Comparison of ENCODE assay signal across 16 cellular contexts in the genomic region with DNA sequence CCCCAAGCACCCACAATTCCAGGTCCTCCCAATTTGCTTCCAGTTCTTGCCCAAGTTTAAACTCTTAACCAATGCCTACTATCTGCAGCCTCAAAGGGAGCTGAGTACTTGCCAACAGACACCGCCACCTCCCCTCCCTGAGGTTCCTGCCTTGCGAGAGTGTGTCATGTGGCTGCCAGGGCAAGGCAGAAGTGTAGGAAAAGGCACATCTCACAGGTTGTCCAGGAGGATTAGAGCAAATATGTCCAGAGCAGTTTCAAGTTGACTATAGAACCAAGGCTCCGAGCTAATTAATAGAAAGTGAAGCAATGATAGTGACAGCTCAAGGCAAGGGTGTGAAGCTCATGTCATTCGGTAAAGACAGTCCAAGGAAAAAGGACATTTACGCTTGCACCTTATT.
DNase-seq lines count a peak whose midpoint lies in the region; TF ChIP-seq lines count a peak whose summit lies in the region.
"Had no signal": no experiment of that assay in that cellular context is flagged by ENCODE, and none has a peak within 500 bp of the region (broad histone marks: within the 10 kb centered on the region; RNA-seq: fewer than 3 reads in every experiment).

No MANE protein-coding gene starts in this region.

- TF ChIP-seq CTCF in cardiac muscle cell (IDR thresholded peaks at IDR 0.05; ENCODE audit: low read depth, low read length) (no peak), neural progenitor cell (IDR thresholded peaks at IDR 0.05) (no peak), prostate gland (IDR thresholded peaks at IDR 0.05) (no peak), glutamatergic neuron (IDR thresholded peaks at IDR 0.05; ENCODE audit: partially characterized antibody, unreplicated experiment) (no peak)

- TF ChIP-seq POLR2A in prostate gland (IDR thresholded peaks at IDR 0.05): no peak

- POLR2A ChIA-PET in activated CD4-positive, alpha-beta T cell treated with anti-CD3 and anti-CD28 coated beads, Interleukin-2, amount 10 ng/mL, durations not matched to agents 7 days and 5 days (lab: Charles Lee): no interaction called here

- H3K9me3 ChIP-seq in cardiac muscle cell (ENCODE audit: low read depth) (no peaks in the 10 kb centered on the region), neural progenitor cell (ENCODE audit: low read depth) (no peaks in the 10 kb centered on the region), prostate gland (no peaks in the 10 kb centered on the region)
- H3K9me3 ChIP-seq: HAP-1 had no signal

- H3K9ac ChIP-seq in neural progenitor cell: no peak overlapping the region

- H3K79me2 ChIP-seq in neural progenitor cell (ENCODE audit: low read depth): no peaks in the 10 kb centered on the region

- H3K4me1 ChIP-seq in cardiac muscle cell (ENCODE audit: low read depth): no peaks in the 10 kb centered on the region
- H3K4me1 ChIP-seq in neural progenitor cell: peaks cover 42% of the 10 kb centered on the region
- H3K4me1 ChIP-seq in prostate gland (replicated peaks): no peaks in the 10 kb centered on the region
- H3K4me1 ChIP-seq: HAP-1 had no signal

- H3K4me1 Mint-ChIP-seq in activated CD4-positive, alpha-beta T cell treated with anti-CD3 and anti-CD28 coated beads, Interleukin-2, amount 10 ng/mL, durations not matched to agents 7 days and 5 days: peaks cover 31% of the 10 kb centered on the region
- peaks cover 12% of the 10 kb centered on the region for H3K4me1 Mint-ChIP-seq in neural progenitor cell
- peaks cover 1% of the 10 kb centered on the region for H3K4me1 Mint-ChIP-seq in glutamatergic neuron (ENCODE audit: low read depth, unreplicated experiment)

- H3K27ac Mint-ChIP-seq in activated CD4-positive, alpha-beta T cell treated with anti-CD3 and anti-CD28 coated beads, Interleukin-2, amount 10 ng/mL, durations not matched to agents 7 days and 5 days: peak overlapping the region; percentile 0
- no peak overlapping the region for H3K27ac Mint-ChIP-seq in neural progenitor cell
- H3K27ac Mint-ChIP-seq in glutamatergic neuron (ENCODE audit: unreplicated experiment): no peak overlapping the region

- WGBS in prostate gland: 66% methylated on average over 5 of the region's 5 CpGs

- H3K27me3 ChIP-seq in cardiac muscle cell: no peaks in the 10 kb centered on the region
- no peaks in the 10 kb centered on the region for H3K27me3 ChIP-seq in neural progenitor cell
- no peaks in the 10 kb centered on the region for H3K27me3 ChIP-seq in prostate gland (replicated peaks; ENCODE audit: insufficient read depth)

- H3K4me3 ChIP-seq in cardiac muscle cell: no peak overlapping the region
- no peak overlapping the region for H3K4me3 ChIP-seq in neural progenitor cell
- H3K4me3 ChIP-seq in prostate gland: no peak overlapping the region
- H3K4me3 ChIP-seq: GM12878, HAP-1 had no signal

- H3F3A ChIP-seq in neural progenitor cell (ENCODE audit: low read depth): peaks cover 28% of the 10 kb centered on the region

- H3K36me3 ChIP-seq in cardiac muscle cell (no peaks in the 10 kb centered on the region), neural progenitor cell (no peaks in the 10 kb centered on the region), prostate gland (no peaks in the 10 kb centered on the region)
- H3K36me3 ChIP-seq: HAP-1 had no signal

- DNase-seq in activated CD4-positive, alpha-beta T cell treated with anti-CD3 and anti-CD28 coated beads, Interleukin-2, amount 10 ng/mL, durations not matched to agents 7 days and 5 days: no peak
- no peak for DNase-seq in activated CD4-positive, alpha-beta T cell treated with anti-CD3 and anti-CD28 coated beads for 1 hour
- peak; percentile 18 for DNase-seq in M059J (ENCODE audit: low read depth)
- peak in 1 of 2 donors; percentile 20 for DNase-seq in cardiac muscle cell (ENCODE audit: low read depth in 1 of 2, low spot score in 1 of 2)
- DNase-seq in neural progenitor cell (ENCODE audit: low spot score): no peak
- DNase-seq in prostate gland (ENCODE audit: low spot score): no peak
- DNase-seq in OCI-M1 (lab: John Stamatoyannopoulos, UW): no peak
- no peak for DNase-seq in glutamatergic neuron
- DNase-seq: C1 segment of cervical spinal cord; NCI-H1092; NCI-H2107; NCI-H226; NCI-H526 treated with DMSO at 0.1 percent for 48 hours; NK-92 treated with Interleukin-12 subunit alpha and Interleukin-12 subunit beta, amount 100 ng/mL, for 24 hours had no signal

- no peak overlapping the region for H3K4me3 Mint-ChIP-seq in activated CD4-positive, alpha-beta T cell treated with anti-CD3 and anti-CD28 coated beads, Interleukin-2, amount 10 ng/mL, durations not matched to agents 7 days and 5 days
- H3K4me3 Mint-ChIP-seq in neural progenitor cell (no peak overlapping the region), glutamatergic neuron (ENCODE audit: unreplicated experiment) (no peak overlapping the region)

- intact Hi-C loops in prostate gland (cut with DNase I): no loop called here

- H3K27me3 Mint-ChIP-seq in activated CD4-positive, alpha-beta T cell treated with anti-CD3 and anti-CD28 coated beads, Interleukin-2, amount 10 ng/mL, durations not matched to agents 7 days and 5 days: no peaks in the 10 kb centered on the region
- peaks cover 2% of the 10 kb centered on the region for H3K27me3 Mint-ChIP-seq in neural progenitor cell (ENCODE audit: insufficient read depth, low read depth)
- no peaks in the 10 kb centered on the region for H3K27me3 Mint-ChIP-seq in glutamatergic neuron (ENCODE audit: unreplicated experiment)

- H2AFZ ChIP-seq in neural progenitor cell (replicated peaks): no peak overlapping the region

- H4K20me1 ChIP-seq in neural progenitor cell (ENCODE audit: low read depth): no peaks in the 10 kb centered on the region

- H3K36me3 Mint-ChIP-seq in activated CD4-positive, alpha-beta T cell treated with anti-CD3 and anti-CD28 coated beads, Interleukin-2, amount 10 ng/mL, durations not matched to agents 7 days and 5 days (ENCODE audit: low read depth): peaks cover 25% of the 10 kb centered on the region
- H3K36me3 Mint-ChIP-seq in neural progenitor cell (no peaks in the 10 kb centered on the region), glutamatergic neuron (ENCODE audit: unreplicated experiment) (no peaks in the 10 kb centered on the region)

- H3K9me3 Mint-ChIP-seq in activated CD4-positive, alpha-beta T cell treated with anti-CD3 and anti-CD28 coated beads, Interleukin-2, amount 10 ng/mL, durations not matched to agents 7 days and 5 days: peaks cover 5% of the 10 kb centered on the region
- H3K9me3 Mint-ChIP-seq in neural progenitor cell (no peaks in the 10 kb centered on the region), glutamatergic neuron (ENCODE audit: unreplicated experiment) (no peaks in the 10 kb centered on the region)

- H3K27ac ChIP-seq in cardiac muscle cell (peak overlapping the region; percentile 14), neural progenitor cell (no peak overlapping the region), prostate gland (no peak overlapping the region)

- H3K4me2 ChIP-seq in neural progenitor cell: peak overlapping the region; percentile 40

- CTCF ChIA-PET in activated CD4-positive, alpha-beta T cell treated with anti-CD3 and anti-CD28 coated beads, Interleukin-2, amount 10 ng/mL, durations not matched to agents 7 days and 5 days (lab: Charles Lee): no interaction called here
